Comparison of ENCODE assay signal across 8 cellular contexts in genomic region chr11:72081184-72081644, GRCh38. TPM values are rescaled to one million over a fixed set of nuclear protein-coding genes. Genes with fewer than 3 reads are reported as not detected.
DNase-seq lines count a peak whose midpoint lies in the region; ATAC-seq, FAIRE-seq and TF ChIP-seq lines count a peak whose summit lies in the region.

No MANE protein-coding gene starts in this region.

- H3K27ac ChIP-seq in 22Rv1 (peak overlapping the region; percentile 96), HUES6 (ENCODE audit: low read depth, low read length) (peak overlapping the region; percentile 64)

- H3K4me1 ChIP-seq in HUES6 (ENCODE audit: control insufficient read depth, insufficient read depth, low read length): peaks cover 12% of the 10 kb centered on the region; the same call in 1 of the 2 replicates
- H3K4me1 ChIP-seq in mononuclear cell (ENCODE audit: insufficient read depth, low read length): peaks cover 45% of the 10 kb centered on the region

- H3K27me3 ChIP-seq in HUES6 (ENCODE audit: control insufficient read depth, insufficient read depth, low read length) (no peaks in the 10 kb centered on the region), bronchial epithelial cell (ENCODE audit: control insufficient read depth, insufficient read depth, low read length) (no peaks in the 10 kb centered on the region), mononuclear cell (ENCODE audit: insufficient read depth, low read length) (no peaks in the 10 kb centered on the region)

- FAIRE-seq in bronchial epithelial cell (lab: Jason Lieb, UNC): no peak

- DNase-seq in bronchial epithelial cell (ENCODE audit: low read depth) (no peak), activated gamma-delta T cell treated with Interleukin-2 at 50 U/mL for 16 hours (no peak), occipital lobe (lab: John Stamatoyannopoulos, UW) (no peak), NCI-H1694 treated with DMSO at 0.1 percent for 48 hours (lab: John Stamatoyannopoulos, UW) (no peak)

- H3K36me3 ChIP-seq in HUES6 (ENCODE audit: control insufficient read depth, insufficient read depth, low read length) (no peaks in the 10 kb centered on the region), bronchial epithelial cell (ENCODE audit: control insufficient read depth, insufficient read depth, low read length) (peaks cover 3% of the 10 kb centered on the region)

- H3K9me3 ChIP-seq in HUES6 (ENCODE audit: control insufficient read depth, insufficient read depth, low read depth, low read length) (no peaks in the 10 kb centered on the region), mononuclear cell (ENCODE audit: low read depth, low read length) (no peaks in the 10 kb centered on the region)

- H3K4me3 ChIP-seq in HUES6 (ENCODE audit: low read depth, low read length) (peak overlapping the region; percentile 68), bronchial epithelial cell (ENCODE audit: low read depth, low read length) (peak overlapping the region; percentile 65), mononuclear cell (ENCODE audit: low read length) (peak overlapping the region; percentile 48)

- ATAC-seq in GM19452 (IDR thresholded peaks at IDR 0.05; ENCODE audit: unreplicated experiment): no peak

- peak overlapping the region; percentile 83 for H3K9ac ChIP-seq in HUES6 (ENCODE audit: low read length)

- TF ChIP-seq CTCF in 22Rv1 (IDR thresholded peaks at IDR 0.05) (no peak), bronchial epithelial cell (IDR thresholded peaks at IDR 0.05; ENCODE audit: insufficient read depth, low read length, severe bottlenecking) (no peak)

RNA-seq across cellular contexts. Expression of gene LRRC51, which starts 0.6 kb away (rescaled TPM):
- total RNA-seq in bronchial epithelial cell (2.6 and 3.2 TPM in 2 replicates), mononuclear cell (0.63 TPM), occipital lobe (11.4 TPM)

RNA-seq across cellular contexts. Expression of gene NUMA1, which starts 0.9 kb away (rescaled TPM):
- 52.7 and 79.1 TPM in 2 replicates for total RNA-seq in bronchial epithelial cell
- total RNA-seq in mononuclear cell: 125 TPM
- 129 TPM for total RNA-seq in occipital lobe

RNA-seq across cellular contexts. Expression of gene LAMTOR1, which starts 21.9 kb away (rescaled TPM):
- total RNA-seq in bronchial epithelial cell (79.2 and 128 TPM in 2 replicates), mononuclear cell (88.5 TPM), occipital lobe (41.0 TPM)

RNA-seq across cellular contexts. Expression of gene TOMT, which starts 24.5 kb away (rescaled TPM):
- total RNA-seq in bronchial epithelial cell (not detected in 2 replicates), mononuclear cell (not detected), occipital lobe (not detected)

RNA-seq across cellular contexts. Expression of gene ANAPC15, which starts 31.3 kb away (rescaled TPM):
- total RNA-seq in bronchial epithelial cell (19.0 and 32.5 TPM in 2 replicates), mononuclear cell (30.2 TPM), occipital lobe (11.7 TPM)
